In the genomic region with DNA sequence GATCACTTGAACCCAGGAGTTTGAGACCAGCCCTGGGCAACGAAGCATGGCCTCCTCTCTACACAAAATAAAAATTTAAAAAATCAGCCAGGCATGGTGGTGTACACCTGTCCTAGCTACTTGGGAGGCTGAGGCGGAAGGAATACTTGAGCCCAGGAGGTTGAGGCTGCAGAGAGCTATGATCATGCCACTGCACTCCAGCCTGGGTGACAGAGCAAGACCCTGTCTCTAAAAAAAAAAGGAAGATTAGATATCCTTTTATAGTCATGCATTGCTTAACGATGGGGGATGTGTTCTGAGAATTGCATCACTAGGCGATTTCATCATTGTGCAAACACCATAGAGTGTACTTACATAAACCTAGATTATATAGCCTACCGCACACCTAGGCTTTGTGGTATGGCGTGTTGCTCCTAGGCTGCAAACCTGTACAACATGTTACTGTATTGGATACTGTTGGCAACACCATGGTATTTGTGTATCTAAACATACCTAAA, we compare ENCODE assay signal across 14 cellular contexts. TPM values are rescaled to one million over a fixed set of nuclear protein-coding genes. Genes with fewer than 3 reads are reported as not detected.
DNase-seq lines count a peak whose midpoint lies in the region; ATAC-seq and TF ChIP-seq lines count a peak whose summit lies in the region.
"Had no signal": no experiment of that assay in that cellular context is flagged by ENCODE, and none has a peak within 500 bp of the region (broad histone marks: within the 10 kb centered on the region; RNA-seq: fewer than 3 reads in every experiment).

No MANE protein-coding gene starts in this region.

- DNase-seq in AG10803 (ENCODE audit: low read depth), result peak; percentile 43
- peak; percentile 42 to 52 for DNase-seq in Kasumi-1 (lab: John Stamatoyannopoulos, UW)
- DNase-seq in adipocyte (ENCODE audit: low read depth), result peak; percentile 53
- DNase-seq in lung (ENCODE audit: low spot score), result no peak
- DNase-seq in activated gamma-delta T cell treated with Interleukin-2 at 50 U/mL for 16 hours, result no peak
- no peak for DNase-seq in foreskin keratinocyte
- no peak for DNase-seq in NCI-H526 treated with DMSO at 0.1 percent for 48 hours (lab: John Stamatoyannopoulos, UW)
- DNase-seq: activated CD4-positive, alpha-beta T cell treated with anti-CD3 and anti-CD28 coated beads for 48 hours; NCI-H345; stimulated activated CD8-positive, alpha-beta memory T cell treated with anti-CD3 and anti-CD28 coated beads, Interleukin-4, amount 100 ng/mL, for 48 hours; SW 1271 had no signal

- H3K27me3 ChIP-seq in adipocyte (replicated peaks; ENCODE audit: control insufficient read depth, insufficient read depth, low read length), result no peaks in the 10 kb centered on the region
- H3K27me3 ChIP-seq in lung (ENCODE audit: control insufficient read depth, insufficient read depth), result no peaks in the 10 kb centered on the region
- H3K27me3 ChIP-seq in foreskin keratinocyte, result no peaks in the 10 kb centered on the region
- H3K27me3 ChIP-seq: esophagus muscularis mucosa had no signal

- 29 to 54% methylated on average over 6 of the region's 6 CpGs for WGBS in lung, 2 donors

- TF ChIP-seq CTCF in AG10803 (conservative IDR thresholded peaks at IDR 0.05; ENCODE audit: low read length), result no peak
- no peak for TF ChIP-seq CTCF in lung (IDR thresholded peaks at IDR 0.05; ENCODE audit: control extremely low read depth, extremely low read depth)
- no peak for TF ChIP-seq CTCF in foreskin keratinocyte (conservative IDR thresholded peaks at IDR 0.05)

- H3K4me3 ChIP-seq in AG10803 (ENCODE audit: low read length), result no peak overlapping the region
- H3K4me3 ChIP-seq in adipocyte (ENCODE audit: low read length), result no peak overlapping the region
- H3K4me3 ChIP-seq in lung, result no peak overlapping the region
- H3K4me3 ChIP-seq: esophagus muscularis mucosa had no signal

- H3K9me3 ChIP-seq in adipocyte (ENCODE audit: control insufficient read depth, low read length) (no peaks in the 10 kb centered on the region), lung (ENCODE audit: control insufficient read depth in 2 of 2, insufficient read depth in 1 of 2, low read length in 1 of 2) (no peaks in the 10 kb centered on the region)
- H3K9me3 ChIP-seq: esophagus muscularis mucosa had no signal

- peak overlapping the region in 1 of 2 donors; percentile 78 for H3K27ac ChIP-seq in lung (ENCODE audit: low read depth in 1 of 2, low read length in 1 of 2)
- H3K27ac ChIP-seq in foreskin keratinocyte, result no peak overlapping the region
- H3K27ac ChIP-seq: esophagus muscularis mucosa had no signal

- H3K9ac ChIP-seq in adipocyte (ENCODE audit: low read length), result no peak overlapping the region

- peaks cover 22% of the 10 kb centered on the region for H3K4me1 ChIP-seq in adipocyte (ENCODE audit: control insufficient read depth, insufficient read depth, low read length)
- H3K4me1 ChIP-seq in lung (ENCODE audit: control insufficient read depth in 2 of 2, insufficient read depth in 2 of 2, low read length in 2 of 2), result peaks cover 0 to 6% of the 10 kb centered on the region in 2 donors
- H3K4me1 ChIP-seq in foreskin keratinocyte, result no peaks in the 10 kb centered on the region

- ATAC-seq in lung (ENCODE audit: insufficient read depth, low FRiP score) (peak; percentile 30), foreskin keratinocyte (no peak), GM21529 (IDR thresholded peaks at IDR 0.05; ENCODE audit: unreplicated experiment) (no peak)

- H3K36me3 ChIP-seq in adipocyte (ENCODE audit: control insufficient read depth, insufficient read depth, low read length, severe bottlenecking) (peaks cover 95% of the 10 kb centered on the region), lung (ENCODE audit: control insufficient read depth in 2 of 2, insufficient read depth in 2 of 2, low read length in 2 of 2) (peaks cover 41 to 61% of the 10 kb centered on the region in 2 donors)

RNA-seq across cellular contexts. Expression of a gene that starts 12.6 kb away (rescaled TPM):
- total RNA-seq in lung, result 10 to 100 TPM; 38.7 to 85.1 TPM
- 10 to 100 TPM; 56.8 to 57.6 TPM for polyA plus RNA-seq in lung
- total RNA-seq in foreskin keratinocyte, result 57.7 and 67.5 TPM in 2 replicates
- 48.9 and 52.6 TPM in 2 replicates for polyA plus RNA-seq in foreskin keratinocyte

RNA-seq across cellular contexts. Expression of a gene that starts 14.8 kb away (rescaled TPM):
- total RNA-seq in lung (1 to 10 TPM in 1 of 2 donors, under 1 TPM in 1; 0.20 to 1.1 TPM), foreskin keratinocyte (not detected in 2 replicates)
- polyA plus RNA-seq in lung (under 1 TPM; 0.37 TPM), foreskin keratinocyte (not detected in 2 replicates)
- polyA plus RNA-seq: neural cell had no signal

RNA-seq across cellular contexts. Expression of a gene that starts 28.4 kb away (rescaled TPM):
- total RNA-seq in lung, result 10 to 100 TPM; 25.7 to 90.3 TPM
- polyA plus RNA-seq in lung, result 100 to 1,000 TPM in 1 of 2 donors, 10 to 100 TPM in 1; 31.1 to 104 TPM
- 96.6 and 107 TPM in 2 replicates for total RNA-seq in foreskin keratinocyte
- 125 and 141 TPM in 2 replicates for polyA plus RNA-seq in foreskin keratinocyte

RNA-seq across cellular contexts. Expression of a gene that starts 35.0 kb away (rescaled TPM):
- total RNA-seq in lung (10 to 100 TPM; 18.2 to 45.0 TPM), foreskin keratinocyte (9.2 and 9.8 TPM in 2 replicates)
- polyA plus RNA-seq in lung (10 to 100 TPM; 25.0 to 53.6 TPM), foreskin keratinocyte (11.0 and 11.3 TPM in 2 replicates)

RNA-seq across cellular contexts. Expression of a gene that starts 56.4 kb away (rescaled TPM):
- total RNA-seq in lung (1 to 10 TPM; 3.9 to 5.4 TPM), foreskin keratinocyte (21.9 and 26.6 TPM in 2 replicates)
- polyA plus RNA-seq in lung (1 to 10 TPM; 2.3 to 4.1 TPM), foreskin keratinocyte (29.6 and 36.5 TPM in 2 replicates)

Comparison
In these comparisons a context has a peak if more than half of its experiments do, and no peak if none do; other contexts are left out.
1. DNase-seq: peak in AG10803 (single experiment), Kasumi-1 (2 of 2) and adipocyte (single experiment); none in lung (single experiment), activated gamma-delta T cell treated with Interleukin-2 at 50 U/mL for 16 hours (single experiment), foreskin keratinocyte (0 of 2) and NCI-H526 treated with DMSO at 0.1 percent for 48 hours (single experiment).